In genomic region chr18:45174755-45175154, GRCh38 we compare ENCODE assay signal across 24 cellular contexts.
A peak's percentile ranks its signal among the peaks of the same experiment; 100 is the strongest.
DNase-seq lines count a peak whose midpoint lies in the region; ATAC-seq, FAIRE-seq and TF ChIP-seq lines count a peak whose summit lies in the region.
"Had no signal": no experiment of that assay in that cellular context is flagged by ENCODE, and none has a peak within 500 bp of the region (broad histone marks: within the 10 kb centered on the region; RNA-seq: fewer than 3 reads in every experiment).

No MANE protein-coding gene starts in this region.

- H3K4me2 ChIP-seq in SK-N-SH (no peak overlapping the region), astrocyte (ENCODE audit: low read length) (no peak overlapping the region)
- H3K4me2 ChIP-seq: BLaER1 had no signal

- TF ChIP-seq EP300 in SK-N-SH (IDR thresholded peaks at IDR 0.05; ENCODE audit: borderline replicate concordance in 1 of 2, low read depth in 1 of 2, low read length in 1 of 2), result no peak; a peak in 1 of 4 replicates

- H3K4me1 Mint-ChIP-seq in astrocyte (ENCODE audit: low read depth, unreplicated experiment), result peaks cover 7% of the 10 kb centered on the region

- H2AFZ ChIP-seq in SK-N-SH (ENCODE audit: low read depth) (no peak overlapping the region), astrocyte (ENCODE audit: low read depth, low read length) (no peak overlapping the region)
- H2AFZ ChIP-seq: GM23248 had no signal

- H3K36me3 ChIP-seq in SK-N-SH (replicated peaks in 1 of 2; ENCODE audit: control insufficient read depth in 1 of 2, insufficient read depth in 2 of 2, low read length in 1 of 2) (no peaks in the 10 kb centered on the region), astrocyte (ENCODE audit: insufficient read depth, low read length) (no peaks in the 10 kb centered on the region), mucosa of descending colon (ENCODE audit: low read depth) (no peaks in the 10 kb centered on the region)
- H3K36me3 ChIP-seq: BLaER1 had no signal

- H3K4me1 ChIP-seq in SK-N-SH (ENCODE audit: control insufficient read depth in 1 of 2, insufficient read depth in 2 of 2, low read depth in 1 of 2, low read length in 1 of 2) (no peaks in the 10 kb centered on the region; a peak in 1 of 4 replicates), astrocyte (ENCODE audit: insufficient read depth, low read length) (peaks cover 4% of the 10 kb centered on the region), mucosa of descending colon (ENCODE audit: low read depth) (peaks cover 6% of the 10 kb centered on the region)
- H3K4me1 ChIP-seq: BLaER1 had no signal

- POLR2A ChIA-PET in SK-N-SH (lab: Yijun Ruan, JAX), result no interaction called here

- H3K4me3 ChIP-seq in SK-N-SH (ENCODE audit: low read depth in 2 of 2, low read length in 1 of 2) (no peak overlapping the region), astrocyte (ENCODE audit: insufficient read depth, low read depth, low read length) (no peak overlapping the region), mucosa of descending colon (no peak overlapping the region)
- H3K4me3 ChIP-seq: BLaER1, GM23248 had no signal

- no peaks in the 10 kb centered on the region for H3K36me3 Mint-ChIP-seq in astrocyte (ENCODE audit: low read depth, unreplicated experiment)
- H3K36me3 Mint-ChIP-seq: CD14-positive monocyte; CD8-positive, alpha-beta memory T cell had no signal

- FAIRE-seq in astrocyte (lab: Jason Lieb, UNC), result peak; percentile 64
- FAIRE-seq: A204.1, GM12891, GM18507, H1 had no signal

- no peaks in the 10 kb centered on the region for H3K9me3 Mint-ChIP-seq in astrocyte (ENCODE audit: unreplicated experiment)
- H3K9me3 Mint-ChIP-seq: CD4-positive, alpha-beta T cell; CD8-positive, alpha-beta memory T cell had no signal

- CTCF ChIA-PET in SK-N-SH (lab: Yijun Ruan, JAX), result interaction anchor here (1.0 kb wide), 1 partner anchor 14 kb away, joined by 3 read pairs; no protein-coding TSS in a partner anchor

- H4K20me1 ChIP-seq in SK-N-SH (ENCODE audit: insufficient read depth) (no peaks in the 10 kb centered on the region), astrocyte (ENCODE audit: insufficient read depth, low read length) (no peaks in the 10 kb centered on the region)
- H4K20me1 ChIP-seq: BLaER1 had no signal

- no peak overlapping the region for H3K9ac ChIP-seq in SK-N-SH
- H3K9ac ChIP-seq in astrocyte (ENCODE audit: low read length), result no peak overlapping the region
- H3K9ac ChIP-seq: BLaER1, GM23248 had no signal

- 40% methylated on average over 1 of the region's 1 CpG for WGBS in SK-N-SH (ENCODE audit: low lambda C conversion rate)

- no peak overlapping the region for H3K27ac ChIP-seq in SK-N-SH (ENCODE audit: low read depth in 2 of 2, low read length in 1 of 2)
- no peak overlapping the region for H3K27ac ChIP-seq in astrocyte (ENCODE audit: low read depth, low read length)
- H3K27ac ChIP-seq: 22Rv1, BLaER1, GM23248 had no signal

- no peaks in the 10 kb centered on the region for H3K27me3 ChIP-seq in SK-N-SH (ENCODE audit: insufficient read depth)
- H3K27me3 ChIP-seq in astrocyte (ENCODE audit: insufficient read depth, low read length), result no peaks in the 10 kb centered on the region
- H3K27me3 ChIP-seq: BLaER1 had no signal

- ATAC-seq in SK-N-SH treated with all-trans-retinoic acid at 6 μM for 48 hours (no peak), mucosa of descending colon (peak; percentile 47), GM21619 (IDR thresholded peaks at IDR 0.05; ENCODE audit: unreplicated experiment) (no peak)

- no peak for TF ChIP-seq RAD21 in SK-N-SH (IDR thresholded peaks at IDR 0.05; ENCODE audit: low read length)

- H3K27ac Mint-ChIP-seq in astrocyte (ENCODE audit: unreplicated experiment), result no peak overlapping the region
- H3K27ac Mint-ChIP-seq: B cell; CD14-positive monocyte; CD4-positive, alpha-beta T cell; CD8-positive, alpha-beta memory T cell had no signal

- H3K9me2 ChIP-seq in SK-N-SH, result 0 out of 2 replicates have a peak, but pooled peaks cover 3% of the 10 kb centered on the region

- H3K27me3 Mint-ChIP-seq in astrocyte (ENCODE audit: low read depth, unreplicated experiment), result peaks cover 6% of the 10 kb centered on the region
- H3K27me3 Mint-ChIP-seq: CD4-positive, alpha-beta T cell had no signal

- DNase-seq in SK-N-SH, result peak; percentile 6
- no peak for DNase-seq in astrocyte (ENCODE audit: low read depth)
- DNase-seq in mucosa of descending colon, result no peak
- no peak for DNase-seq in C1 segment of cervical spinal cord (lab: John Stamatoyannopoulos, UW)
- no peak for DNase-seq in mucosa of gallbladder (ENCODE audit: low spot score)
- DNase-seq in activated naive CD4-positive, alpha-beta T cell (lab: John Stamatoyannopoulos, UW), result no peak
- DNase-seq: CD4-positive, alpha-beta T cell; CD8-positive, alpha-beta memory T cell; DMS53; DMS79 treated with DMSO at 0.1 percent for 48 hours; GF-D8; GM23248; H7; HCEC 1CT had no signal

- H3K9me3 ChIP-seq in SK-N-SH, result no peaks in the 10 kb centered on the region
- no peaks in the 10 kb centered on the region for H3K9me3 ChIP-seq in astrocyte (ENCODE audit: insufficient read depth, low read depth, low read length)
- H3K9me3 ChIP-seq in mucosa of descending colon, result no peaks in the 10 kb centered on the region
- H3K9me3 ChIP-seq: BLaER1 had no signal

- TF ChIP-seq CTCF in SK-N-SH (IDR thresholded peaks at IDR 0.05), result no peak
- no peak for TF ChIP-seq CTCF in astrocyte (IDR thresholded peaks at IDR 0.05; ENCODE audit: insufficient read depth, low read depth, low read length)
- no peak for TF ChIP-seq CTCF in mucosa of descending colon (IDR thresholded peaks at IDR 0.05)

- H3K79me2 ChIP-seq in SK-N-SH (ENCODE audit: insufficient read depth), result no peaks in the 10 kb centered on the region
- no peaks in the 10 kb centered on the region for H3K79me2 ChIP-seq in astrocyte (ENCODE audit: insufficient read depth, low read length)

- H3F3A ChIP-seq in SK-N-SH (replicated peaks; ENCODE audit: insufficient read depth), result peaks cover 4% of the 10 kb centered on the region

- intact Hi-C loops in mucosa of descending colon (cut with DNase I, micrococcal nuclease), result no loop called here

- H3K4me3 Mint-ChIP-seq in astrocyte (ENCODE audit: unreplicated experiment), result no peak overlapping the region
- H3K4me3 Mint-ChIP-seq: B cell; CD14-positive monocyte; CD4-positive, alpha-beta T cell; CD8-positive, alpha-beta memory T cell had no signal

TF ChIP-seq in SK-N-SH, 30 proteins besides CTCF, POLR2A, EP300 and RAD21 (continues in another document):
- TF ChIP-seq USF2 (IDR thresholded peaks at IDR 0.05; ENCODE audit: borderline replicate concordance, low read depth, low read length) (no peak), GATA2 (CRISPR knock-in tag; IDR thresholded peaks at IDR 0.05) (peak; percentile 56), NFIC (IDR thresholded peaks at IDR 0.05; ENCODE audit: borderline replicate concordance) (0 out of 2 replicates have a peak, but pooled peaks have one; percentile 29)

TF ChIP-seq in SK-N-SH treated with all-trans-retinoic acid at 6 μM for 48 hours, 23 proteins besides CTCF, POLR2A, EP300 and RAD21 (continues in another document):
- TF ChIP-seq ZFP30 (CRISPR knock-in tag; IDR thresholded peaks at IDR 0.05) (no peak), PATZ1 (CRISPR knock-in tag; IDR thresholded peaks at IDR 0.05; ENCODE audit: borderline replicate concordance) (no peak), ZNF565 (CRISPR knock-in tag; conservative IDR thresholded peaks at IDR 0.05; ENCODE audit: low read depth) (no peak), GLIS3 (CRISPR knock-in tag; IDR thresholded peaks at IDR 0.05) (no peak), RARB (CRISPR knock-in tag; IDR thresholded peaks at IDR 0.05) (no peak), CREB5 (CRISPR knock-in tag; IDR thresholded peaks at IDR 0.05; ENCODE audit: low read depth) (no peak), ZC3H10 (CRISPR knock-in tag; IDR thresholded peaks at IDR 0.05) (no peak), CSRNP3 (CRISPR knock-in tag; IDR thresholded peaks at IDR 0.05) (no peak), OSR1 (CRISPR knock-in tag; IDR thresholded peaks at IDR 0.05) (no peak)
